In the genomic region with DNA sequence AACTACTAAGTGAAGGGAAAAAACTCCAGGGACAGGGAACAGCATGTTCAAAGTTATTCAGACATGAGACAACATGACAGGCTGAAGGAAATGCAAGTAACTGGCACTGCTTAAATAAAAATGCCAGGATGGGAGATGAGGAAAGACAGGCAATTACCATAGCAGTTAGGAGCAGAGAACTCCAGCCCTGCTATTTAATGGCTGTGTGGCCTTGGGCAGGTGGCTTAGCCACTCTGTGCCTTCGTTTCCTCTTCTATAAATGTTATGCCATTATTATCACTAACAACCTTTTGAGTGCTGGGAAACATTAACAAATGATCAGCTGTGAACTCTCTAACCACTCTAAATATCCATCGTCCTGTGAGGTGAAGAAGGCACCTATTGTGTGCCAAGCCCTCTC, we compare ENCODE assay signal across 6 cellular contexts. TPM values are rescaled to one million over a fixed set of nuclear protein-coding genes. Genes with fewer than 3 reads are reported as not detected.
"Had no signal": no experiment of that assay in that cellular context is flagged by ENCODE, and none has a peak within 500 bp of the region (broad histone marks: within the 10 kb centered on the region; RNA-seq: fewer than 3 reads in every experiment).

No MANE protein-coding gene starts in this region.

- ATAC-seq: GM23338 had no signal

- H3K9me3 Mint-ChIP-seq: GM23338, H9 had no signal

- DNase-seq: H9, HCEC 1CT, IMR-90, KBM-7 had no signal

- H3K4me3 Mint-ChIP-seq: GM23338, H9 had no signal

RNA-seq across cellular contexts. Expression of a gene that starts 32.7 kb away (rescaled TPM):
- total RNA-seq: HT1080, IMR-90 had no signal
